Comparison of ENCODE assay signal across 17 cellular contexts in the genomic region with DNA sequence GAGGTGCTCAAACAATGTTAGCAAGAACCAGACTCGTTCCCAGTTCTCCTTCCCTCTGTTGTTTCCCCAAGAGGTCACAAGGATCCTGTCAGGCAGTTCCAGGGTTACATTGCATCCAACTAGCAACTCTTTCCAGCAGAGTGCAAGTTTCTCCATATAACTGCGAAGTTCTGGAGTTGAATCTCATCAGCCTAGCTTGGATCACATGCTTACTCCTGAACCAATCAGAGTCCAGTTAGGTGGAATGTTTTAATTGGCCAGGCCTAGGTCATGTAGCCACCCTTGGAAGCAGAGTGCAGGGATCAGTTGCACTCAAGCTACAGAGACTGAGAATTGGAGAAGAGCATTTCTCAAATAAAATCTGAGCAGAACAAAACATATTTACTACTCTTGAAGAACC. TPM values are rescaled to one million over a fixed set of nuclear protein-coding genes. Genes with fewer than 3 reads are reported as not detected.
A peak's percentile ranks its signal among the peaks of the same experiment; 100 is the strongest.
DNase-seq lines count a peak whose midpoint lies in the region; ATAC-seq and TF ChIP-seq lines count a peak whose summit lies in the region.
"Had no signal": no experiment of that assay in that cellular context is flagged by ENCODE, and none has a peak within 500 bp of the region (broad histone marks: within the 10 kb centered on the region; RNA-seq: fewer than 3 reads in every experiment).

No MANE protein-coding gene starts in this region.

- intact Hi-C loops in PC-3 (cut with micrococcal nuclease): no loop called here

- H2AFZ ChIP-seq in KMS-11 (ENCODE audit: low read depth): 0 out of 2 replicates have a peak overlapping the region, but pooled peaks have one; percentile 12
- peak overlapping the region; percentile 37; the same call in 1 of the 2 replicates for H2AFZ ChIP-seq in PC-3 (ENCODE audit: low read length)
- H2AFZ ChIP-seq in neural progenitor cell (replicated peaks): peak overlapping the region; percentile 7

- no TSS peak for BruUV-seq in PC-3 (replicated peaks; lab: Mats Ljungman, UMichigan)

- H3K4me2 ChIP-seq in KMS-11 (no peak overlapping the region), PC-3 (ENCODE audit: low read length) (no peak overlapping the region), neural progenitor cell (no peak overlapping the region)

- H3K36me3 ChIP-seq in KMS-11 (ENCODE audit: insufficient read depth): no peaks in the 10 kb centered on the region
- no peaks in the 10 kb centered on the region for H3K36me3 ChIP-seq in PC-3 (ENCODE audit: low read depth, low read length)
- no peaks in the 10 kb centered on the region for H3K36me3 ChIP-seq in neural progenitor cell
- H3K36me3 ChIP-seq: BE2C had no signal

- H3K4me1 Mint-ChIP-seq in neural progenitor cell: peaks cover 5% of the 10 kb centered on the region
- no peaks in the 10 kb centered on the region for H3K4me1 Mint-ChIP-seq in T-helper 17 cell
- H3K4me1 Mint-ChIP-seq: CD4-positive, alpha-beta memory T cell had no signal

- H3K36me3 Mint-ChIP-seq in neural progenitor cell (no peaks in the 10 kb centered on the region), T-helper 17 cell (ENCODE audit: low read depth) (no peaks in the 10 kb centered on the region)
- H3K36me3 Mint-ChIP-seq: CD4-positive, alpha-beta memory T cell had no signal

- H3K27me3 ChIP-seq in KMS-11 (ENCODE audit: insufficient read depth, low read depth): no peaks in the 10 kb centered on the region
- H3K27me3 ChIP-seq in PC-3 (ENCODE audit: low read length): no peaks in the 10 kb centered on the region
- no peaks in the 10 kb centered on the region for H3K27me3 ChIP-seq in neural progenitor cell
- H3K27me3 ChIP-seq: BE2C had no signal

- no peak for TF ChIP-seq CTCF in KMS-11 (conservative IDR thresholded peaks at IDR 0.05; ENCODE audit: low read depth, low read length)
- no peak for TF ChIP-seq CTCF in PC-3 (conservative IDR thresholded peaks at IDR 0.05; ENCODE audit: low read depth, low read length)
- TF ChIP-seq CTCF in neural progenitor cell (IDR thresholded peaks at IDR 0.05): no peak

- H4K20me1 ChIP-seq in KMS-11 (ENCODE audit: insufficient read depth) (no peaks in the 10 kb centered on the region), PC-3 (ENCODE audit: low read length) (no peaks in the 10 kb centered on the region), neural progenitor cell (ENCODE audit: low read depth) (no peaks in the 10 kb centered on the region)

- CTCF ChIA-PET in PC-3 (lab: Charles Lee): no interaction called here

- H3K9me3 ChIP-seq in PC-3 (ENCODE audit: low read length) (no peaks in the 10 kb centered on the region), neural progenitor cell (ENCODE audit: low read depth) (no peaks in the 10 kb centered on the region), T-helper 17 cell (ENCODE audit: control insufficient read depth, low read length, poor library complexity, severe bottlenecking) (no peaks in the 10 kb centered on the region)
- H3K9me3 ChIP-seq: BE2C had no signal

- H3K9ac ChIP-seq in KMS-11 (no peak overlapping the region), PC-3 (ENCODE audit: low read length) (no peak overlapping the region), neural progenitor cell (no peak overlapping the region)

- ATAC-seq in PC-3: no peak
- ATAC-seq in T-helper 17 cell: no peak
- no peak for ATAC-seq in HG03175 (IDR thresholded peaks at IDR 0.05; ENCODE audit: unreplicated experiment)

- H3K4me3 ChIP-seq in KMS-11 (IDR thresholded peaks at IDR 0.05; ENCODE audit: insufficient read depth, low read depth, low read length) (no peak overlapping the region), PC-3 (ENCODE audit: low read length) (no peak overlapping the region), neural progenitor cell (no peak overlapping the region)

- H3K9me2 ChIP-seq in PC-3 (replicated peaks; ENCODE audit: low read length): no peaks in the 10 kb centered on the region

- POLR2A ChIA-PET in PC-3 (lab: Charles Lee; ENCODE audit: unreplicated experiment): no interaction called here

- DNase-seq in PC-3 (no peak), neural progenitor cell (ENCODE audit: low spot score) (no peak), T-helper 17 cell (no peak), hepatic stellate cell (ENCODE audit: low spot score) (no peak)
- DNase-seq: BE2C; Calu3; CD4-positive, alpha-beta memory T cell; DMS79; Kasumi-1; NCI-H1105 treated with DMSO at 0.1 percent for 48 hours; NCI-H1694 treated with DMSO at 0.1 percent for 48 hours; NCI-H226; NCI-H524 treated with DMSO at 0.1 percent for 48 hours; SHP77 had no signal

- no peak overlapping the region for H3K4me3 Mint-ChIP-seq in neural progenitor cell
- no peak overlapping the region for H3K4me3 Mint-ChIP-seq in T-helper 17 cell
- H3K4me3 Mint-ChIP-seq: CD4-positive, alpha-beta memory T cell had no signal

- H3K27me3 Mint-ChIP-seq in neural progenitor cell (ENCODE audit: insufficient read depth, low read depth) (no peaks in the 10 kb centered on the region), T-helper 17 cell (peaks cover 6% of the 10 kb centered on the region)
- H3K27me3 Mint-ChIP-seq: CD4-positive, alpha-beta memory T cell had no signal

- H3F3A ChIP-seq in PC-3 (ENCODE audit: low read length, unreplicated experiment): no peaks in the 10 kb centered on the region
- no peaks in the 10 kb centered on the region for H3F3A ChIP-seq in neural progenitor cell (ENCODE audit: low read depth)

- H3K79me2 ChIP-seq in KMS-11 (ENCODE audit: insufficient read depth, low read depth): no peaks in the 10 kb centered on the region
- no peaks in the 10 kb centered on the region for H3K79me2 ChIP-seq in PC-3 (ENCODE audit: low read length)
- H3K79me2 ChIP-seq in neural progenitor cell (ENCODE audit: low read depth): no peaks in the 10 kb centered on the region

- H3K4me1 ChIP-seq in KMS-11 (ENCODE audit: low read depth, poor library complexity, severe bottlenecking) (no peaks in the 10 kb centered on the region), PC-3 (ENCODE audit: insufficient read depth, low read length) (no peaks in the 10 kb centered on the region), neural progenitor cell (no peaks in the 10 kb centered on the region)
- H3K4me1 ChIP-seq: BE2C had no signal

- H3K27ac Mint-ChIP-seq in neural progenitor cell (no peak overlapping the region), T-helper 17 cell (no peak overlapping the region)
- H3K27ac Mint-ChIP-seq: CD4-positive, alpha-beta memory T cell had no signal

- H3K27ac ChIP-seq in KMS-11 (no peak overlapping the region), PC-3 (ENCODE audit: low read length) (no peak overlapping the region), neural progenitor cell (no peak overlapping the region)

- H3K9me3 Mint-ChIP-seq in neural progenitor cell: no peaks in the 10 kb centered on the region
- H3K9me3 Mint-ChIP-seq: CD4-positive, alpha-beta memory T cell had no signal

RNA-seq across cellular contexts. Expression of a gene that starts 15.9 kb away (rescaled TPM):
- total RNA-seq in PC-3 (2014; rRNA removed) (17.7 and 18.5 TPM in 2 replicates), neural progenitor cell (ENCODE audit: low replicate concordance) (81.2 and 107 TPM in 2 replicates), T-helper 17 cell (under 1 TPM; 0.32 to 0.47 TPM)

RNA-seq across cellular contexts. Expression of a gene that starts 26.6 kb away (rescaled TPM):
- total RNA-seq in PC-3 (2014; rRNA removed) (33.3 and 33.7 TPM in 2 replicates), neural progenitor cell (ENCODE audit: low replicate concordance) (not detected in 2 replicates), T-helper 17 cell (not detected)
- total RNA-seq: CD4-positive, alpha-beta memory T cell had no signal

RNA-seq across cellular contexts. Expression of a gene that starts 28.0 kb away (rescaled TPM):
- total RNA-seq in PC-3 (2014; rRNA removed): not detected in 2 replicates
- not detected in 2 replicates for total RNA-seq in neural progenitor cell (ENCODE audit: low replicate concordance)
- total RNA-seq in T-helper 17 cell: not detected
- total RNA-seq: Calu3; CD4-positive, alpha-beta memory T cell; T-helper 1 cell treated with Interleukin-12 subunit alpha and Interleukin-12 subunit beta and Interleukin-4 antibody, amounts not matched to agents 30 ng/mL and 1 ng/mL, for 36 hours had no signal

RNA-seq across cellular contexts. Expression of a gene that starts 49.9 kb away (rescaled TPM):
- 84.8 and 92.5 TPM in 2 replicates for total RNA-seq in PC-3 (2014; rRNA removed)
- 55.7 and 73.4 TPM in 2 replicates for total RNA-seq in neural progenitor cell (ENCODE audit: low replicate concordance)
- total RNA-seq in T-helper 17 cell: 10 to 100 TPM; 33.8 to 39.3 TPM

RNA-seq across cellular contexts. Expression of a gene that starts 54.8 kb away (rescaled TPM):
- total RNA-seq in PC-3 (2014; rRNA removed): 0.29 TPM in 1 of 2 replicates, not detected in the other
- total RNA-seq in neural progenitor cell (ENCODE audit: low replicate concordance): 4.0 and 6.2 TPM in 2 replicates
- total RNA-seq in T-helper 17 cell: not detected
- total RNA-seq: Calu3 had no signal

Comparison
In these comparisons a context has a peak if more than half of its experiments do, and no peak if none do; other contexts are left out.
1. RNA of a gene that starts 15.9 kb away (total RNA-seq): 81.2 to 107 TPM in neural progenitor cell and 17.7 to 18.5 TPM in PC-3; 0.32 to 0.47 TPM in T-helper 17 cell; every median in the first group is over 10 times any median in the second.
2. RNA of a gene that starts 26.6 kb away (total RNA-seq): 33.3 to 33.7 TPM in PC-3; not detected in neural progenitor cell and not detected in T-helper 17 cell; every median in the first group is over 10 times any median in the second.
3. Peak in every context shown above with its lines, with median percentiles within 50 percentile points of each other: H2AFZ ChIP-seq.